In the genomic region with DNA sequence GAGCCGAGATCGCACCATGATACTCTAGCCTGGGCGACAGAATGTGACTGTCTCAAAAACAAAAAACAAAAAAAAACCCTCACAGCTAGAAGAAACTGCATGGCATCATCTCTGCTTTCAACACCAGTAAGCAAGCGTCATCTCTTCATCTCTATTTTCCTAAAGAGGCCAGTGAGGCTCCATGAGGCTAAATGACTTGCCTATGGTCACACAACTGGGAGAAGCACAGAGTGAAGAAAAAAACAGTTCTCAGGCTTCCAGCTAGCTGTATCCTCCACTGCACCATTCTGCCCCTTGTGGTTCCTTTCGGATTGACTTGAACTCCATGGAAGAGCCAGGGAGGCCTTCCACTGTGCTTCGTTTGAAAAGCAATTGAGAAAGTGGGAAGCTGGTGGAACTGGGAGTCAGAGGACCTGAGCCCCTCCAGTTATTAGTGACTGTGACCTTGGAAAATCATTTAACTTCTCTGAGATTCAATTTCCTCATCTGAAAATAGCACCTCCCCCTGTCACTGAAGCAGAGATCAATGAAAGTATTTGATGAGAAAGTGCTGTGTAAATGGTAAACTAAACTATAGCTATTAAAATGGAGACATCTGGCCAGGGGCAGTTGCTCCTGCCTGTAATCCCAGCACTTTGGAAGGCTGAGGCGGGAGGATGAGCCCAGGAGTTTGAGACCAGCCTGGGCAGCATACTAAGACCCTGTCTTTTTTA, we compare ENCODE assay signal across 8 cellular contexts. TPM values are rescaled to one million over a fixed set of nuclear protein-coding genes. Genes with fewer than 3 reads are reported as not detected.
DNase-seq lines count a peak whose midpoint lies in the region; ATAC-seq and TF ChIP-seq lines count a peak whose summit lies in the region.

No MANE protein-coding gene starts in this region.

- DNase-seq in AG04449 (ENCODE audit: low read depth, low spot score), result no peak
- DNase-seq in NCI-H2171 treated with DMSO at 0.1 percent for 48 hours (lab: John Stamatoyannopoulos, UW), result peak; percentile 68
- peak; percentile 80 for DNase-seq in adipocyte (ENCODE audit: low read depth)
- peak in 1 of 3 donors; percentile 26 for DNase-seq in right cardiac atrium
- no peak for DNase-seq in retinal pigment epithelial cell (ENCODE audit: low read depth)

- H3K9ac ChIP-seq in adipocyte (ENCODE audit: low read length), result no peak overlapping the region

- H3K36me3 ChIP-seq in adipocyte (ENCODE audit: control insufficient read depth, insufficient read depth, low read length, severe bottlenecking), result no peaks in the 10 kb centered on the region

- intact Hi-C loops in right cardiac atrium (cut with DNase I), result no loop called here

- no peaks in the 10 kb centered on the region for H3K27me3 ChIP-seq in adipocyte (replicated peaks; ENCODE audit: control insufficient read depth, insufficient read depth, low read length)
- no peaks in the 10 kb centered on the region for H3K27me3 ChIP-seq in right cardiac atrium (ENCODE audit: control insufficient read depth, insufficient read depth)

- POLR2A ChIA-PET in AG04449 (lab: Yijun Ruan, JAX), result no interaction called here

- H3K9me3 ChIP-seq in adipocyte (ENCODE audit: control insufficient read depth, low read length), result no peaks in the 10 kb centered on the region
- no peaks in the 10 kb centered on the region for H3K9me3 ChIP-seq in right cardiac atrium (ENCODE audit: control insufficient read depth, low read length)

- no peak for TF ChIP-seq POLR2A in GM18505 (IDR thresholded peaks at IDR 0.05; ENCODE audit: borderline replicate concordance, extremely low read depth, insufficient read depth, insufficient read length)

- H3K4me1 ChIP-seq in adipocyte (ENCODE audit: control insufficient read depth, insufficient read depth, low read length) (peaks cover 14% of the 10 kb centered on the region), right cardiac atrium (ENCODE audit: control insufficient read depth, insufficient read depth, low read length) (no peaks in the 10 kb centered on the region)

- ATAC-seq in right cardiac atrium, result peak; percentile 91 to 92
- ATAC-seq in GM19023 (IDR thresholded peaks at IDR 0.05; ENCODE audit: unreplicated experiment), result no peak
- ATAC-seq in GM18505 (IDR thresholded peaks at IDR 0.05; ENCODE audit: unreplicated experiment), result no peak

- H3K27ac ChIP-seq in right cardiac atrium (ENCODE audit: low read length), result no peak overlapping the region

- CTCF ChIA-PET in AG04449 (lab: Yijun Ruan, JAX), result interaction anchor here (0.6 to 4.2 kb wide), 29 partner anchors 8 to 228 kb away, joined by 3 to 26 read pairs (median 4); no protein-coding TSS in a partner anchor

- peak; percentile 75 for TF ChIP-seq CTCF in AG04449 (IDR thresholded peaks at IDR 0.05; ENCODE audit: insufficient read depth, low read length, missing control alignments)
- TF ChIP-seq CTCF in GM12873 (IDR thresholded peaks at IDR 0.05; ENCODE audit: insufficient read depth, low read depth, low read length, missing control alignments), result peak; percentile 77
- TF ChIP-seq CTCF in retinal pigment epithelial cell (conservative IDR thresholded peaks at IDR 0.05; ENCODE audit: low read depth, low read length), result peak; percentile 86

- 65% methylated on average over 7 of the region's 7 CpGs for WGBS in right cardiac atrium

- H3K4me3 ChIP-seq in AG04449 (ENCODE audit: low read depth, low read length), result no peak overlapping the region
- no peak overlapping the region for H3K4me3 ChIP-seq in adipocyte (ENCODE audit: low read length)
- H3K4me3 ChIP-seq in right cardiac atrium (ENCODE audit: low read length), result no peak overlapping the region
- no peak overlapping the region for H3K4me3 ChIP-seq in retinal pigment epithelial cell (ENCODE audit: low read length)

RNA-seq across cellular contexts. Expression of gene DENND4A, which starts 32.1 kb away (rescaled TPM):
- 10 to 100 TPM; 19.2 to 27.0 (median 20.0) TPM for total RNA-seq in right cardiac atrium
- polyA plus RNA-seq in right cardiac atrium, result 3.9 TPM

RNA-seq across cellular contexts. Expression of gene RAB11A, which starts 45.1 kb away (rescaled TPM):
- total RNA-seq in right cardiac atrium, result 100 to 1,000 TPM; 150 to 180 (median 163) TPM
- 136 TPM for polyA plus RNA-seq in right cardiac atrium

Comparison
In these comparisons a context has a peak if more than half of its experiments do, and no peak if none do; other contexts are left out.
1. DNase-seq: peak in NCI-H2171 treated with DMSO at 0.1 percent for 48 hours (single experiment) and adipocyte (single experiment); none in AG04449 (single experiment) and retinal pigment epithelial cell (single experiment).
2. ATAC-seq: peak in right cardiac atrium (2 of 2); none in GM19023 (single experiment) and GM18505 (single experiment).
3. Peak in every context shown above with its lines, with median percentiles within 50 percentile points of each other: CTCF ChIP-seq.